ENCODE assay signal across 19 cellular contexts in the genomic region with DNA sequence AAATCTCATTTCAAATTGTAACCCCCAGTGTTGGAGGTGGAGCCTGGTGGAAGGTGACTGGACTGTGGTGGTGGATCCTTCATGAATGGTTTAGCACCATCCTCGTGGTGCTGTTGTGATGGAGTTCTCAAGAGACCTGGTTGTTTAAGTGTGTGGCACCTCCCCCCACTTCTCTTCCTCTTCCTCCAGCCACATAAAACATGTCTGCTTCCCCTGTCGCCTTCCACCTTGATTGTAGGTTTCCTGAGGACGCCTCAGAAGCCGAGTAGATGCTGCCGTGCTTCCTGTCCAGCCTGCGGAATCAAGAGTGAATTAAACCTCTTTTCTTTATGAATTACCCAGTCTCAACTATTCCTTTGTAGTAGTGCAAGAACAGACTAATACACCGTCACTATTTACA. TPM values are rescaled to one million over a fixed set of nuclear protein-coding genes. Genes with fewer than 3 reads are reported as not detected.
A peak's percentile ranks its signal among the peaks of the same experiment; 100 is the strongest.
DNase-seq lines count a peak whose midpoint lies in the region; ATAC-seq and TF ChIP-seq lines count a peak whose summit lies in the region.
"Had no signal": no experiment of that assay in that cellular context is flagged by ENCODE, and none has a peak within 500 bp of the region (broad histone marks: within the 10 kb centered on the region; RNA-seq: fewer than 3 reads in every experiment).

No MANE protein-coding gene starts in this region.

- CTCF ChIA-PET in activated CD4-positive, alpha-beta T cell treated with anti-CD3 and anti-CD28 coated beads for 36 hours (lab: Charles Lee): no interaction called here
- CTCF ChIA-PET in CD4-positive, alpha-beta memory T cell (lab: Charles Lee; ENCODE audit: partially characterized antibody): no interaction called here

- no peak for TF ChIP-seq POLR2A in NB4 (IDR thresholded peaks at IDR 0.05; ENCODE audit: extremely low read depth, insufficient read length)

- no peak overlapping the region for H3K4me3 ChIP-seq in CD4-positive, alpha-beta memory T cell (ENCODE audit: low read length in 2 of 2)
- no peak overlapping the region for H3K4me3 ChIP-seq in NB4 (ENCODE audit: low read depth, low read length)

- peak overlapping the region; percentile 4 for H3K27ac Mint-ChIP-seq in activated CD4-positive, alpha-beta T cell treated with anti-CD3 and anti-CD28 coated beads for 36 hours
- peak overlapping the region in 6 of 7 donors; percentile 15 to 84 (median 65) for H3K27ac Mint-ChIP-seq in CD4-positive, alpha-beta memory T cell
- no peak overlapping the region for H3K27ac Mint-ChIP-seq in stimulated activated memory B cell treated with anti-CD40 and anti-IgM and Interleukin-4, amounts not matched to agents 10 μg/mL and 1 μg/mL and 100 μg/mL, for 72 hours

- H3K27me3 Mint-ChIP-seq in activated CD4-positive, alpha-beta T cell treated with anti-CD3 and anti-CD28 coated beads for 36 hours: no peaks in the 10 kb centered on the region
- no peaks in the 10 kb centered on the region for H3K27me3 Mint-ChIP-seq in CD4-positive, alpha-beta memory T cell
- H3K27me3 Mint-ChIP-seq in stimulated activated memory B cell treated with anti-CD40 and anti-IgM and Interleukin-4, amounts not matched to agents 10 μg/mL and 1 μg/mL and 100 μg/mL, for 72 hours: peaks cover 13% of the 10 kb centered on the region

- no peak for ATAC-seq in activated CD4-positive, alpha-beta T cell treated with anti-CD3 and anti-CD28 coated beads for 36 hours
- no peak for ATAC-seq in stimulated activated memory B cell treated with anti-CD40 and anti-IgM and Interleukin-4, amounts not matched to agents 10 μg/mL and 1 μg/mL and 100 μg/mL, for 72 hours
- ATAC-seq: HepG2 had no signal

- POLR2A ChIA-PET in activated CD4-positive, alpha-beta T cell treated with anti-CD3 and anti-CD28 coated beads for 36 hours (lab: Charles Lee): no interaction called here
- POLR2A ChIA-PET in CD4-positive, alpha-beta memory T cell (lab: Charles Lee; ENCODE audit: partially characterized antibody): no interaction called here

- no peak for TF ChIP-seq CTCF in NB4 (IDR thresholded peaks at IDR 0.05; ENCODE audit: low read depth, low read length)

- peaks cover 14% of the 10 kb centered on the region for H3K4me1 Mint-ChIP-seq in activated CD4-positive, alpha-beta T cell treated with anti-CD3 and anti-CD28 coated beads for 36 hours
- peaks cover 11 to 26% (median 20%) of the 10 kb centered on the region in 4 donors for H3K4me1 Mint-ChIP-seq in CD4-positive, alpha-beta memory T cell
- H3K4me1 Mint-ChIP-seq in stimulated activated memory B cell treated with anti-CD40 and anti-IgM and Interleukin-4, amounts not matched to agents 10 μg/mL and 1 μg/mL and 100 μg/mL, for 72 hours: no peaks in the 10 kb centered on the region

- H3K9me3 Mint-ChIP-seq in activated CD4-positive, alpha-beta T cell treated with anti-CD3 and anti-CD28 coated beads for 36 hours (ENCODE audit: low read depth): no peaks in the 10 kb centered on the region
- H3K9me3 Mint-ChIP-seq in CD4-positive, alpha-beta memory T cell: peaks cover 4 to 22% (median 12%) of the 10 kb centered on the region in 8 donors
- H3K9me3 Mint-ChIP-seq in stimulated activated memory B cell treated with anti-CD40 and anti-IgM and Interleukin-4, amounts not matched to agents 10 μg/mL and 1 μg/mL and 100 μg/mL, for 72 hours: peaks cover 6% of the 10 kb centered on the region

- H3K4me3 Mint-ChIP-seq in activated CD4-positive, alpha-beta T cell treated with anti-CD3 and anti-CD28 coated beads for 36 hours: no peak overlapping the region
- H3K4me3 Mint-ChIP-seq in CD4-positive, alpha-beta memory T cell: peak overlapping the region in 7 of 8 donors; percentile 6 to 65 (median 56)
- H3K4me3 Mint-ChIP-seq in stimulated activated memory B cell treated with anti-CD40 and anti-IgM and Interleukin-4, amounts not matched to agents 10 μg/mL and 1 μg/mL and 100 μg/mL, for 72 hours: no peak overlapping the region
- H3K4me3 Mint-ChIP-seq: H9 had no signal

- peaks cover 6% of the 10 kb centered on the region for H3K36me3 Mint-ChIP-seq in activated CD4-positive, alpha-beta T cell treated with anti-CD3 and anti-CD28 coated beads for 36 hours (ENCODE audit: low read depth)
- H3K36me3 Mint-ChIP-seq in CD4-positive, alpha-beta memory T cell: peaks cover 0 to 25% of the 10 kb centered on the region in 2 donors
- no peaks in the 10 kb centered on the region for H3K36me3 Mint-ChIP-seq in stimulated activated memory B cell treated with anti-CD40 and anti-IgM and Interleukin-4, amounts not matched to agents 10 μg/mL and 1 μg/mL and 100 μg/mL, for 72 hours

- H3K9me3 ChIP-seq in CD4-positive, alpha-beta memory T cell (ENCODE audit: control insufficient read depth in 1 of 2, low read length in 2 of 2): no peaks in the 10 kb centered on the region
- H3K9me3 ChIP-seq: BE2C had no signal

- intact Hi-C loops in activated CD4-positive, alpha-beta T cell treated with anti-CD3 and anti-CD28 coated beads for 36 hours (cut with DNase I, micrococcal nuclease): no loop called here
- intact Hi-C loops in CD4-positive, alpha-beta memory T cell (cut with micrococcal nuclease): no loop called here

- DNase-seq in activated CD4-positive, alpha-beta T cell treated with anti-CD3 and anti-CD28 coated beads for 36 hours: no peak
- no peak for DNase-seq in activated CD4-positive, alpha-beta T cell treated with anti-CD3 and anti-CD28 coated beads for 1 hour
- DNase-seq in CD4-positive, alpha-beta memory T cell: peak in 2 of 5 donors; percentile 3 to 11
- DNase-seq in NB4 (ENCODE audit: low read depth): peak; percentile 28
- peak; percentile 30 for DNase-seq in dermis blood vessel endothelial cell
- no peak for DNase-seq in iPS-NIHi11 (ENCODE audit: low spot score)
- no peak for DNase-seq in middle frontal gyrus (ENCODE audit: extremely low spot score, low spot score)
- DNase-seq: BE2C, DMS53, H9, MM.1S, NCI-H1417, NCI-H187 treated with DMSO at 0.1 percent for 48 hours, NCI-H345, NCI-H69, Right ventricle myocardium superior had no signal

- no peaks in the 10 kb centered on the region for H3K36me3 ChIP-seq in CD4-positive, alpha-beta memory T cell (ENCODE audit: insufficient read depth, low read length)
- H3K36me3 ChIP-seq: BE2C had no signal

- no peaks in the 10 kb centered on the region for H3K27me3 ChIP-seq in CD4-positive, alpha-beta memory T cell (ENCODE audit: insufficient read depth, low read length)

- H3K4me1 ChIP-seq in CD4-positive, alpha-beta memory T cell (ENCODE audit: insufficient read depth, low read length): peaks cover 10% of the 10 kb centered on the region
- H3K4me1 ChIP-seq: BE2C had no signal

- H3K27ac ChIP-seq in CD4-positive, alpha-beta memory T cell (ENCODE audit: low read depth, low read length): no peak overlapping the region
- H3K27ac ChIP-seq: 22Rv1 had no signal

RNA-seq across cellular contexts. Expression of gene GRB10, which starts 21.0 kb away (rescaled TPM):
- total RNA-seq in activated CD4-positive, alpha-beta T cell treated with anti-CD3 and anti-CD28 coated beads for 36 hours: 10 to 100 TPM in 1 of 2 experiments, 1 to 10 TPM in 1; 9.5 to 11.9 TPM
- total RNA-seq in CD4-positive, alpha-beta memory T cell: 1 to 10 TPM; 7.4 to 7.7 TPM
- 1 to 10 TPM in 1 of 2 donors, under 1 TPM in 1; 0.83 to 2.5 TPM for polyA plus RNA-seq in CD4-positive, alpha-beta memory T cell
- 223 and 285 TPM in 2 replicates for total RNA-seq in dermis blood vessel endothelial cell

Comparison
In these comparisons a context has a peak if more than half of its experiments do, and no peak if none do; other contexts are left out.
1. DNase-seq: peak in NB4 (single experiment) and dermis blood vessel endothelial cell (single experiment); none in activated CD4-positive, alpha-beta T cell treated with anti-CD3 and anti-CD28 coated beads for 36 hours (single experiment), activated CD4-positive, alpha-beta T cell treated with anti-CD3 and anti-CD28 coated beads for 1 hour (single experiment), iPS-NIHi11 (single experiment) and middle frontal gyrus (single experiment).
2. H3K4me3 Mint-ChIP-seq: peak in CD4-positive, alpha-beta memory T cell (7 of 8); none in activated CD4-positive, alpha-beta T cell treated with anti-CD3 and anti-CD28 coated beads for 36 hours (single experiment) and stimulated activated memory B cell treated with anti-CD40 and anti-IgM and Interleukin-4, amounts not matched to agents 10 μg/mL and 1 μg/mL and 100 μg/mL, for 72 hours (single experiment).
3. RNA of gene GRB10, which starts 21.0 kb away (total RNA-seq): 223 to 285 TPM in dermis blood vessel endothelial cell; 9.5 to 11.9 TPM in activated CD4-positive, alpha-beta T cell treated with anti-CD3 and anti-CD28 coated beads for 36 hours and 7.4 to 7.7 TPM in CD4-positive, alpha-beta memory T cell; every median in the first group is over 10 times any median in the second.